18 cellular contexts compared by ENCODE assay signal in genomic region chr22:30250039-30250565, GRCh38.
DNase-seq lines count a peak whose midpoint lies in the region; ATAC-seq lines count a peak whose summit lies in the region.
"Had no signal": no experiment of that assay in that cellular context is flagged by ENCODE, and none has a peak within 500 bp of the region (broad histone marks: within the 10 kb centered on the region; RNA-seq: fewer than 3 reads in every experiment).

No MANE protein-coding gene starts in this region.

- DNase-seq in activated T-cell treated with anti-CD3 and anti-CD28 coated beads, Interleukin-2, amount 50 U/mL, for 24 hours, result no peak
- DNase-seq in activated T-cell treated with anti-CD3 and anti-CD28 coated beads, Interleukin-2, amount 50 U/mL, for 48 hours, result no peak
- DNase-seq in NCI-H226 (peak; percentile 11), NCI-H1694 (lab: John Stamatoyannopoulos, UW) (no peak)
- no peak for DNase-seq in activated naive CD8-positive, alpha-beta T cell treated with anti-CD3 and anti-CD28 coated beads, Interleukin-2, amount 50 U/mL, for 24 hours
- no peak for DNase-seq in stimulated activated effector memory CD8-positive, alpha-beta T cell treated with anti-CD3 and anti-CD28 coated beads, Interleukin-12 subunit alpha, Interleukin-12 subunit beta, amount 100 ng/mL, for 72 hours (ENCODE audit: low spot score in 2 of 2)
- no peak for DNase-seq in activated CD4-positive, CD25-positive, alpha-beta regulatory T cell treated with anti-CD3 and anti-CD28 coated beads, Interleukin-2, amount 50 U/mL, for 72 hours
- DNase-seq: activated CD4-positive, CD25-positive, alpha-beta regulatory T cell; activated gamma-delta T cell; amniotic stem cell; CD4-positive, alpha-beta T cell; DMS79; gastrocnemius medialis; naive B cell; NCI-H2029; ovary; right cardiac atrium had no signal

- H3K27ac Mint-ChIP-seq in activated T-cell treated with anti-CD3 and anti-CD28 coated beads, Interleukin-2, amount 50 U/mL, for 24 hours, result peak overlapping the region; percentile 83
- H3K27ac Mint-ChIP-seq in activated naive CD8-positive, alpha-beta T cell treated with anti-CD3 and anti-CD28 coated beads, Interleukin-2, amount 50 U/mL, for 24 hours, result peak overlapping the region; percentile 80
- H3K27ac Mint-ChIP-seq in stimulated activated effector memory CD8-positive, alpha-beta T cell treated with anti-CD3 and anti-CD28 coated beads, Interleukin-12 subunit alpha, Interleukin-12 subunit beta, amount 100 ng/mL, for 72 hours, result peak overlapping the region; percentile 20
- H3K27ac Mint-ChIP-seq: CD4-positive, alpha-beta T cell; naive B cell had no signal

- H3K27me3 Mint-ChIP-seq in activated T-cell treated with anti-CD3 and anti-CD28 coated beads, Interleukin-2, amount 50 U/mL, for 24 hours, result peaks cover 3% of the 10 kb centered on the region
- H3K27me3 Mint-ChIP-seq in activated naive CD8-positive, alpha-beta T cell treated with anti-CD3 and anti-CD28 coated beads, Interleukin-2, amount 50 U/mL, for 24 hours, result no peaks in the 10 kb centered on the region

- no peak for ATAC-seq in activated naive CD8-positive, alpha-beta T cell treated with anti-CD3 and anti-CD28 coated beads, Interleukin-2, amount 50 U/mL, for 24 hours
- no peak for ATAC-seq in stimulated activated effector memory CD8-positive, alpha-beta T cell treated with anti-CD3 and anti-CD28 coated beads, Interleukin-12 subunit alpha, Interleukin-12 subunit beta, amount 100 ng/mL, for 72 hours
- ATAC-seq in HG03457 (IDR thresholded peaks at IDR 0.05; ENCODE audit: unreplicated experiment), result no peak
- ATAC-seq: gastrocnemius medialis, right cardiac atrium had no signal

- no peaks in the 10 kb centered on the region for H3K9me3 Mint-ChIP-seq in activated T-cell treated with anti-CD3 and anti-CD28 coated beads, Interleukin-2, amount 50 U/mL, for 24 hours
- no peaks in the 10 kb centered on the region for H3K9me3 Mint-ChIP-seq in activated naive CD8-positive, alpha-beta T cell treated with anti-CD3 and anti-CD28 coated beads, Interleukin-2, amount 50 U/mL, for 24 hours
- H3K9me3 Mint-ChIP-seq in stimulated activated effector memory CD8-positive, alpha-beta T cell treated with anti-CD3 and anti-CD28 coated beads, Interleukin-12 subunit alpha, Interleukin-12 subunit beta, amount 100 ng/mL, for 72 hours, result no peaks in the 10 kb centered on the region
- H3K9me3 Mint-ChIP-seq: CD4-positive, alpha-beta T cell; naive B cell had no signal

- peaks cover 12% of the 10 kb centered on the region for H3K36me3 Mint-ChIP-seq in activated T-cell treated with anti-CD3 and anti-CD28 coated beads, Interleukin-2, amount 50 U/mL, for 24 hours (ENCODE audit: low read depth)
- H3K36me3 Mint-ChIP-seq in activated naive CD8-positive, alpha-beta T cell treated with anti-CD3 and anti-CD28 coated beads, Interleukin-2, amount 50 U/mL, for 24 hours (ENCODE audit: low read depth), result peaks cover 9% of the 10 kb centered on the region
- H3K36me3 Mint-ChIP-seq in stimulated activated effector memory CD8-positive, alpha-beta T cell treated with anti-CD3 and anti-CD28 coated beads, Interleukin-12 subunit alpha, Interleukin-12 subunit beta, amount 100 ng/mL, for 72 hours, result peaks cover 18% of the 10 kb centered on the region

- H3K4me3 Mint-ChIP-seq in activated T-cell treated with anti-CD3 and anti-CD28 coated beads, Interleukin-2, amount 50 U/mL, for 24 hours, result no peak overlapping the region
- no peak overlapping the region for H3K4me3 Mint-ChIP-seq in activated naive CD8-positive, alpha-beta T cell treated with anti-CD3 and anti-CD28 coated beads, Interleukin-2, amount 50 U/mL, for 24 hours
- no peak overlapping the region for H3K4me3 Mint-ChIP-seq in stimulated activated effector memory CD8-positive, alpha-beta T cell treated with anti-CD3 and anti-CD28 coated beads, Interleukin-12 subunit alpha, Interleukin-12 subunit beta, amount 100 ng/mL, for 72 hours
- H3K4me3 Mint-ChIP-seq: CD4-positive, alpha-beta T cell had no signal

- peaks cover 65% of the 10 kb centered on the region for H3K4me1 Mint-ChIP-seq in activated T-cell treated with anti-CD3 and anti-CD28 coated beads, Interleukin-2, amount 50 U/mL, for 24 hours (ENCODE audit: low read depth)
- H3K4me1 Mint-ChIP-seq in activated naive CD8-positive, alpha-beta T cell treated with anti-CD3 and anti-CD28 coated beads, Interleukin-2, amount 50 U/mL, for 24 hours, result peaks cover 62% of the 10 kb centered on the region
- H3K4me1 Mint-ChIP-seq in stimulated activated effector memory CD8-positive, alpha-beta T cell treated with anti-CD3 and anti-CD28 coated beads, Interleukin-12 subunit alpha, Interleukin-12 subunit beta, amount 100 ng/mL, for 72 hours, result peaks cover 64% of the 10 kb centered on the region

Comparison
In these comparisons a context has a peak if more than half of its experiments do, and no peak if none do; other contexts are left out.
1. H3K27ac Mint-ChIP-seq: peak in every context shown above with its lines; median percentile 83 in activated T-cell treated with anti-CD3 and anti-CD28 coated beads, Interleukin-2, amount 50 U/mL, for 24 hours; 80 in activated naive CD8-positive, alpha-beta T cell treated with anti-CD3 and anti-CD28 coated beads, Interleukin-2, amount 50 U/mL, for 24 hours; 20 in stimulated activated effector memory CD8-positive, alpha-beta T cell treated with anti-CD3 and anti-CD28 coated beads, Interleukin-12 subunit alpha, Interleukin-12 subunit beta, amount 100 ng/mL, for 72 hours.